ENCODE assay signal across 1 cellular context in the genomic region with DNA sequence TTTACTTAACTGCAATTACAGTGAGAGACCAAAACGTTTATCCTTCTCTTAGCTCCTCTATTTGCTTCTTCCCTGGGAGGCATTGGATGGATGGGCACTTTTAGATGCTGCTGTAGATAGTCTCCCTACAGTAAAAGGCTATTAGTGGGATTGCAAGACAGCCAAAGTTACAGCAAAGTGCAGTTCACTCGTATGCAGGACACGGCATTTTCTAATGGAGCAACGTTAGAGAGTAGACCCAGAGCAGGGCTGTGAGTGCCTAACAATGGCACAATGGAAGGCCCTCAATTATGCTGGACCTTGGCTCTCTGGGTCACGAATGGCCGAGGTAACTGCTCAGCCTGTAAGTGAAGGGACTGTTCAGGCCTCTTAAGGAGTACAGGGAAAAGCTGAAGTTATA.
TF ChIP-seq lines count a peak whose summit lies in the region.

No MANE protein-coding gene starts in this region.

TF ChIP-seq in HepG2, 621 proteins besides CTCF, POLR2A, EP300 and RAD21 (continued from another document):
- TF ChIP-seq KDM3A (CRISPR knock-in tag; IDR thresholded peaks at IDR 0.05; ENCODE audit: low read depth), result no peak
- no peak for TF ChIP-seq WIZ (CRISPR knock-in tag; IDR thresholded peaks at IDR 0.05)
- TF ChIP-seq CEBPB (IDR thresholded peaks at IDR 0.05; ENCODE audit: borderline replicate concordance, low read depth, low read length), result no peak
- no peak for TF ChIP-seq IRF9 (CRISPR knock-in tag; IDR thresholded peaks at IDR 0.05; ENCODE audit: borderline replicate concordance)
- TF ChIP-seq YEATS2 (CRISPR knock-in tag; IDR thresholded peaks at IDR 0.05; ENCODE audit: borderline replicate concordance), result no peak
- TF ChIP-seq, protein P1, sequence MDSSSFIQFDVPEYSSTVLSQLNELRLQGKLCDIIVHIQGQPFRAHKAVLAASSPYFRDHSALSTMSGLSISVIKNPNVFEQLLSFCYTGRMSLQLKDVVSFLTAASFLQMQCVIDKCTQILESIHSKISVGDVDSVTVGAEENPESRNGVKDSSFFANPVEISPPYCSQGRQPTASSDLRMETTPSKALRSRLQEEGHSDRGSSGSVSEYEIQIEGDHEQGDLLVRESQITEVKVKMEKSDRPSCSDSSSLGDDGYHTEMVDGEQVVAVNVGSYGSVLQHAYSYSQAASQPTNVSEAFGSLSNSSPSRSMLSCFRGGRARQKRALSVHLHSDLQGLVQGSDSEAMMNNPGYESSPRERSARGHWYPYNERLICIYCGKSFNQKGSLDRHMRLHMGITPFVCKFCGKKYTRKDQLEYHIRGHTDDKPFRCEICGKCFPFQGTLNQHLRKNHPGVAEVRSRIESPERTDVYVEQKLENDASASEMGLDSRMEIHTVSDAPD (CRISPR knock-in tag; IDR thresholded peaks at IDR 0.05), result no peak
- TF ChIP-seq, protein P2, sequence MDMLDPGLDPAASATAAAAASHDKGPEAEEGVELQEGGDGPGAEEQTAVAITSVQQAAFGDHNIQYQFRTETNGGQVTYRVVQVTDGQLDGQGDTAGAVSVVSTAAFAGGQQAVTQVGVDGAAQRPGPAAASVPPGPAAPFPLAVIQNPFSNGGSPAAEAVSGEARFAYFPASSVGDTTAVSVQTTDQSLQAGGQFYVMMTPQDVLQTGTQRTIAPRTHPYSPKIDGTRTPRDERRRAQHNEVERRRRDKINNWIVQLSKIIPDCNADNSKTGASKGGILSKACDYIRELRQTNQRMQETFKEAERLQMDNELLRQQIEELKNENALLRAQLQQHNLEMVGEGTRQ (IDR thresholded peaks at IDR 0.05; ENCODE audit: low read depth, low read length), result no peak
- TF ChIP-seq, protein P2 (CRISPR knock-in tag; IDR thresholded peaks at IDR 0.05; ENCODE audit: borderline replicate concordance), result no peak
- no peak for TF ChIP-seq JDP2 (CRISPR knock-in tag; IDR thresholded peaks at IDR 0.05; ENCODE audit: borderline replicate concordance)
- no peak for TF ChIP-seq SRF (IDR thresholded peaks at IDR 0.05; ENCODE audit: low read depth, low read length)
- TF ChIP-seq, protein P3, sequence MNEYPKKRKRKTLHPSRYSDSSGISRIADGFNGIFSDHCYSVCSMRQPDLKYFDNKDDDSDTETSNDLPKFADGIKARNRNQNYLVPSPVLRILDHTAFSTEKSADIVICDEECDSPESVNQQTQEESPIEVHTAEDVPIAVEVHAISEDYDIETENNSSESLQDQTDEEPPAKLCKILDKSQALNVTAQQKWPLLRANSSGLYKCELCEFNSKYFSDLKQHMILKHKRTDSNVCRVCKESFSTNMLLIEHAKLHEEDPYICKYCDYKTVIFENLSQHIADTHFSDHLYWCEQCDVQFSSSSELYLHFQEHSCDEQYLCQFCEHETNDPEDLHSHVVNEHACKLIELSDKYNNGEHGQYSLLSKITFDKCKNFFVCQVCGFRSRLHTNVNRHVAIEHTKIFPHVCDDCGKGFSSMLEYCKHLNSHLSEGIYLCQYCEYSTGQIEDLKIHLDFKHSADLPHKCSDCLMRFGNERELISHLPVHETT (CRISPR knock-in tag; conservative IDR thresholded peaks at IDR 0.05), result no peak
